ENCODE assay signal across 10 cellular contexts in genomic region chrX:94400488-94400887, GRCh38.
DNase-seq lines count a peak whose midpoint lies in the region; ATAC-seq and TF ChIP-seq lines count a peak whose summit lies in the region.
"Had no signal": no experiment of that assay in that cellular context is flagged by ENCODE, and none has a peak within 500 bp of the region (broad histone marks: within the 10 kb centered on the region; RNA-seq: fewer than 3 reads in every experiment).

No MANE protein-coding gene starts in this region.

- H3K36me3 ChIP-seq in uterus: no peaks in the 10 kb centered on the region
- H3K36me3 ChIP-seq: BLaER1 treated with 17β-estradiol and CSF1 and Interleukin-3, amounts not matched to agents 10 nM and 100 nM had no signal

- H3K27me3 ChIP-seq in uterus: peaks cover 0 to 9% of the 10 kb centered on the region in 2 donors

- intact Hi-C loops in uterus (cut with DNase I; ENCODE audit: low total_unique reads): no loop called here

- peak; percentile 36 for DNase-seq in iPS DF 4.7 (ENCODE audit: extremely low read depth, low spot score)
- no peak for DNase-seq in effector CD8-positive, alpha-beta T cell (lab: John Stamatoyannopoulos, UW)
- DNase-seq in uterus: no peak
- DNase-seq in substantia nigra (lab: John Stamatoyannopoulos, UW): no peak
- DNase-seq: activated T-cell treated with anti-CD3 and anti-CD28 coated beads, Interleukin-2, amount 50 U/mL, for 72 hours had no signal

- no peak for TF ChIP-seq POLR2A in uterus (IDR thresholded peaks at IDR 0.05)

- no peaks in the 10 kb centered on the region for H3K4me1 ChIP-seq in uterus
- H3K4me1 ChIP-seq: BLaER1 treated with 17β-estradiol and CSF1 and Interleukin-3, amounts not matched to agents 10 nM and 100 nM had no signal

- H3K4me3 ChIP-seq in uterus: no peak overlapping the region
- H3K4me3 ChIP-seq: BLaER1 treated with 17β-estradiol and CSF1 and Interleukin-3, amounts not matched to agents 10 nM and 100 nM had no signal

- ATAC-seq in GM18499 (IDR thresholded peaks at IDR 0.05; ENCODE audit: insufficient read depth, unreplicated experiment) (peak; percentile 95), GM21576 (IDR thresholded peaks at IDR 0.05; ENCODE audit: unreplicated experiment) (peak; percentile 92), HG03457 (IDR thresholded peaks at IDR 0.05; ENCODE audit: unreplicated experiment) (peak; percentile 69), GM19455 (IDR thresholded peaks at IDR 0.05; ENCODE audit: unreplicated experiment) (no peak)
- ATAC-seq: activated T-cell treated with anti-CD3 and anti-CD28 coated beads, Interleukin-2, amount 50 U/mL, for 72 hours had no signal

- no peak for TF ChIP-seq CTCF in uterus (IDR thresholded peaks at IDR 0.05)

- H3K9me3 ChIP-seq in uterus: no peaks in the 10 kb centered on the region

- H3K27ac ChIP-seq in uterus: no peak overlapping the region
- H3K27ac ChIP-seq in substantia nigra (ENCODE audit: low read depth, low read length, poor library complexity, severe bottlenecking): no peak overlapping the region
- H3K27ac ChIP-seq: BLaER1 treated with 17β-estradiol and CSF1 and Interleukin-3, amounts not matched to agents 10 nM and 100 nM had no signal
